Comparison of ENCODE assay signal across 8 cellular contexts in genomic region chr20:33568378-33569289, GRCh38.
DNase-seq lines count a peak whose midpoint lies in the region; ATAC-seq and TF ChIP-seq lines count a peak whose summit lies in the region.

No MANE protein-coding gene starts in this region.

- no peak overlapping the region for H3K27ac Mint-ChIP-seq in GM23338

- ATAC-seq in GM23338 (peak; percentile 98), gastroesophageal sphincter (peak; percentile 71), gastrocnemius medialis (peak; percentile 75 to 77)

- 0 out of 2 replicates have a peak, but pooled peaks cover 3% of the 10 kb centered on the region for H3K79me2 ChIP-seq in GM23338 (replicated peaks; ENCODE audit: insufficient read depth)

- H2AFZ ChIP-seq in GM23338, result no peak overlapping the region

- H3K4me3 ChIP-seq in GM23338 (peak overlapping the region; percentile 39), gastroesophageal sphincter (no peak overlapping the region), gastrocnemius medialis (no peak overlapping the region)

- H3K4me1 ChIP-seq in GM23338 (ENCODE audit: insufficient read depth) (peaks cover 33% of the 10 kb centered on the region), gastroesophageal sphincter (peaks cover 3 to 60% (median 17%) of the 10 kb centered on the region in 3 donors), gastrocnemius medialis (peaks cover 16 to 20% of the 10 kb centered on the region in 2 donors)

- peak; percentile 97 for DNase-seq in GM23338 (ENCODE audit: low spot score)
- DNase-seq in NCI-H524 treated with DMSO at 0.1 percent for 48 hours (lab: John Stamatoyannopoulos, UW), result peak; percentile 100
- DNase-seq in gastrocnemius medialis, result peak; percentile 23 to 43
- DNase-seq in H4 (ENCODE audit: low spot score), result no peak
- no peak for DNase-seq in T-helper 1 cell
- DNase-seq in stimulated activated CD4-positive, alpha-beta T cell treated with anti-CD3 and anti-CD28 coated beads, Interleukin-15, amount 100 ng/mL, for 24 hours, result no peak
- no peak for DNase-seq in SIG-M5 treated with dmso at 0.1 percent for 504 hours (lab: John Stamatoyannopoulos, UW; ENCODE audit: unreplicated experiment)

- in situ Hi-C loops in gastrocnemius medialis (cut with MboI; ENCODE audit: low sequenced_read_pairs in 4 of 4), result no loop called here

- TF ChIP-seq CTCF in GM23338 (conservative IDR thresholded peaks at IDR 0.05; ENCODE audit: low read depth in 2 of 2) (no peak), gastroesophageal sphincter (IDR thresholded peaks at IDR 0.05) (no peak), gastrocnemius medialis (IDR thresholded peaks at IDR 0.05 in 4 of 5, conservative IDR thresholded peaks at IDR 0.05 in 1 of 5) (no peak)

- H3K9me3 ChIP-seq in gastroesophageal sphincter (no peaks in the 10 kb centered on the region), gastrocnemius medialis (no peaks in the 10 kb centered on the region)

- H3K27me3 Mint-ChIP-seq in GM23338 (ENCODE audit: insufficient read depth, low read depth, poor library complexity), result peaks cover 25% of the 10 kb centered on the region

- H3K4me2 ChIP-seq in GM23338, result peak overlapping the region; percentile 73

- peaks cover 2% of the 10 kb centered on the region; the same call in 1 of the 3 replicates for H3K9me3 Mint-ChIP-seq in GM23338

- H3K36me3 Mint-ChIP-seq in GM23338 (ENCODE audit: low read depth), result no peaks in the 10 kb centered on the region

- H3K36me3 ChIP-seq in GM23338 (ENCODE audit: insufficient read depth) (0 out of 2 replicates have a peak, but pooled peaks cover 4% of the 10 kb centered on the region), gastroesophageal sphincter (no peaks in the 10 kb centered on the region), gastrocnemius medialis (no peaks in the 10 kb centered on the region)

- H3K4me1 Mint-ChIP-seq in GM23338, result peaks cover 43% of the 10 kb centered on the region

- H3K27me3 ChIP-seq in GM23338 (ENCODE audit: insufficient read depth) (peaks cover 34% of the 10 kb centered on the region), gastroesophageal sphincter (no peaks in the 10 kb centered on the region), gastrocnemius medialis (no peaks in the 10 kb centered on the region)

- H4K20me1 ChIP-seq in GM23338 (replicated peaks; ENCODE audit: insufficient read depth), result peaks cover 5% of the 10 kb centered on the region; the same call in 1 of the 2 replicates

- H3K9me2 ChIP-seq in GM23338 (ENCODE audit: insufficient read depth), result no peaks in the 10 kb centered on the region

- H3K27ac ChIP-seq in GM23338 (ENCODE audit: low read depth), result peak overlapping the region; percentile 61; the same call in 1 of the 2 replicates
- H3K27ac ChIP-seq in gastroesophageal sphincter, result peak overlapping the region in 3 of 4 donors; percentile 28 to 52 (median 37)
- no peak overlapping the region for H3K27ac ChIP-seq in gastrocnemius medialis

- TF ChIP-seq POLR2A in gastroesophageal sphincter (IDR thresholded peaks at IDR 0.05) (no peak), gastrocnemius medialis (IDR thresholded peaks at IDR 0.05) (no peak)

- peak overlapping the region; percentile 58 for H3K4me3 Mint-ChIP-seq in GM23338

- no peaks in the 10 kb centered on the region for H3F3A ChIP-seq in GM23338 (replicated peaks; ENCODE audit: low read depth)

- no peak for TF ChIP-seq EP300 in gastroesophageal sphincter (IDR thresholded peaks at IDR 0.05)

- intact Hi-C loops in gastrocnemius medialis (cut with DNase I; ENCODE audit: low total_unique reads), result no loop called here

- WGBS in gastroesophageal sphincter (ENCODE audit: low coverage in 1 of 2), 2 donors, result 51 to 62% methylated on average over 5 to 6 of the region's 11 CpGs

TF ChIP-seq in GM23338, 12 proteins besides CTCF, POLR2A, EP300 and RAD21 (continues in another document):
- TF ChIP-seq ETS1 (IDR thresholded peaks at IDR 0.05) (peak; percentile 66), JUNB (IDR thresholded peaks at IDR 0.05; ENCODE audit: unreplicated experiment) (no peak), REST (IDR thresholded peaks at IDR 0.05; ENCODE audit: unreplicated experiment) (no peak), ZNF114 (CRISPR knock-in tag; IDR thresholded peaks at IDR 0.05) (no peak), EZH2phosphoT487 (IDR thresholded peaks at IDR 0.05; ENCODE audit: unreplicated experiment) (no peak), CREB1 (CRISPR knock-in tag; IDR thresholded peaks at IDR 0.05; ENCODE audit: low read depth) (no peak), POLR2AphosphoS5 (IDR thresholded peaks at IDR 0.05; ENCODE audit: low read depth) (peak; percentile 89), STAT1 (IDR thresholded peaks at IDR 0.05; ENCODE audit: unreplicated experiment) (no peak), NANOG (IDR thresholded peaks at IDR 0.05; ENCODE audit: borderline replicate concordance) (peak; percentile 64; the same call in 1 of the 2 replicates)

Comparison
In these comparisons a context has a peak if more than half of its experiments do, and no peak if none do; other contexts are left out.
1. DNase-seq: peak in GM23338 (single experiment), NCI-H524 treated with DMSO at 0.1 percent for 48 hours (single experiment) and gastrocnemius medialis (2 of 2); none in H4 (single experiment), T-helper 1 cell (0 of 5), stimulated activated CD4-positive, alpha-beta T cell treated with anti-CD3 and anti-CD28 coated beads, Interleukin-15, amount 100 ng/mL, for 24 hours (single experiment) and SIG-M5 treated with dmso at 0.1 percent for 504 hours (single experiment).
2. H3K27ac ChIP-seq: peak in GM23338 (single experiment) and gastroesophageal sphincter (3 of 4); none in gastrocnemius medialis (0 of 4).
3. Peak in every context shown above with its lines, with median percentiles within 50 percentile points of each other: ATAC-seq.